Comparison of ENCODE assay signal across 1 cellular context in genomic region chr16:73050115-73051099, GRCh38.
TF ChIP-seq lines count a peak whose summit lies in the region.

No MANE protein-coding gene starts in this region.

TF ChIP-seq in WTC11, 78 proteins besides CTCF, POLR2A, EP300 and RAD21 (continued from another document):
- TF ChIP-seq ZNF281 (CRISPR knock-in tag; IDR thresholded peaks at IDR 0.05) (no peak), ZBTB21 (CRISPR knock-in tag; IDR thresholded peaks at IDR 0.05; ENCODE audit: borderline replicate concordance) (no peak), NR2C2 (CRISPR knock-in tag; IDR thresholded peaks at IDR 0.05) (no peak), NR1H2 (CRISPR knock-in tag; IDR thresholded peaks at IDR 0.05) (no peak), GABPB1 (CRISPR knock-in tag; IDR thresholded peaks at IDR 0.05) (no peak)
